ENCODE assay signal across 1 cellular context in genomic region chr2:181790716-181791649, GRCh38.
TF ChIP-seq lines count a peak whose summit lies in the region.

No MANE protein-coding gene starts in this region.

TF ChIP-seq in HepG2, 621 proteins besides CTCF, POLR2A, EP300 and RAD21 (continued from another document and continues in another):
- TF ChIP-seq DBP (CRISPR knock-in tag; IDR thresholded peaks at IDR 0.05; ENCODE audit: not compliant biosample characterization) (no peak), ARID3A (IDR thresholded peaks at IDR 0.05; ENCODE audit: low read depth, low read length) (0 out of 2 replicates have a peak, but pooled peaks have one; percentile 18), SP4 (CRISPR knock-in tag; IDR thresholded peaks at IDR 0.05) (no peak), IRF9 (CRISPR knock-in tag; IDR thresholded peaks at IDR 0.05; ENCODE audit: borderline replicate concordance) (no peak), HDAC1 (CRISPR knock-in tag; IDR thresholded peaks at IDR 0.05) (peak; percentile 60; the same call in 1 of the 2 replicates), MIER3 (CRISPR knock-in tag; IDR thresholded peaks at IDR 0.05; ENCODE audit: borderline replicate concordance) (no peak), RAD51 (IDR thresholded peaks at IDR 0.05; ENCODE audit: borderline replicate concordance) (no peak), ZNF878 (CRISPR knock-in tag; IDR thresholded peaks at IDR 0.05) (peak; percentile 29; the same call in 1 of the 2 replicates), ZBTB37 (CRISPR knock-in tag; IDR thresholded peaks at IDR 0.05) (no peak), FOXC1 (CRISPR knock-in tag; IDR thresholded peaks at IDR 0.05; ENCODE audit: borderline replicate concordance) (0 out of 2 replicates have a peak, but pooled peaks have one; percentile 36), ZNF589 (CRISPR knock-in tag; conservative IDR thresholded peaks at IDR 0.05) (no peak), POLR2AphosphoS5 (IDR thresholded peaks at IDR 0.05; ENCODE audit: low read depth, low read length) (peak; percentile 50; the same call in 1 of the 2 replicates), ZNF720 (CRISPR knock-in tag; IDR thresholded peaks at IDR 0.05) (no peak), GRHL1 (CRISPR knock-in tag; conservative IDR thresholded peaks at IDR 0.05) (no peak), AHR (CRISPR knock-in tag; IDR thresholded peaks at IDR 0.05) (no peak), GATA4 (IDR thresholded peaks at IDR 0.05; ENCODE audit: borderline replicate concordance, low read depth) (peak; percentile 72; the same call in 1 of the 2 replicates), PCBP2 (optimal IDR thresholded peaks at IDR 0.05; ENCODE audit: low read depth, low read length, poor library complexity, severe bottlenecking) (no peak), MIXL1 (CRISPR knock-in tag; IDR thresholded peaks at IDR 0.05) (no peak), NFIB (CRISPR knock-in tag; IDR thresholded peaks at IDR 0.05; ENCODE audit: borderline replicate concordance) (no peak), ONECUT2 (CRISPR knock-in tag; IDR thresholded peaks at IDR 0.05) (peak; percentile 73), NR2F2 (IDR thresholded peaks at IDR 0.05; ENCODE audit: borderline replicate concordance, low read depth) (peak; percentile 89), EED (CRISPR knock-in tag; IDR thresholded peaks at IDR 0.05) (no peak), HOXA7 (CRISPR knock-in tag; IDR thresholded peaks at IDR 0.05) (no peak), MYNN (CRISPR knock-in tag; IDR thresholded peaks at IDR 0.05; ENCODE audit: low read depth) (no peak), SYNCRIP (IDR thresholded peaks at IDR 0.05; ENCODE audit: insufficient read depth, low read depth, low read length) (no peak), SRSF4 (IDR thresholded peaks at IDR 0.05; ENCODE audit: low read depth, low read length, poor library complexity, severe bottlenecking) (no peak), ZBTB43 (CRISPR knock-in tag; conservative IDR thresholded peaks at IDR 0.05) (no peak), HNF1A (IDR thresholded peaks at IDR 0.05; ENCODE audit: low read depth) (no peak; the same call in 1 of the 2 replicates), HNF1A (CRISPR knock-in tag; IDR thresholded peaks at IDR 0.05; ENCODE audit: borderline replicate concordance) (peak; percentile 45; the same call in 1 of the 2 replicates), ZNF138 (CRISPR knock-in tag; IDR thresholded peaks at IDR 0.05; ENCODE audit: low read depth) (no peak), ZBTB3 (CRISPR knock-in tag; IDR thresholded peaks at IDR 0.05; ENCODE audit: borderline replicate concordance, low read depth) (no peak), ADNP (CRISPR knock-in tag; IDR thresholded peaks at IDR 0.05) (no peak), ZNF432 (CRISPR knock-in tag; IDR thresholded peaks at IDR 0.05; ENCODE audit: borderline replicate concordance) (no peak), ZNF329 (CRISPR knock-in tag; IDR thresholded peaks at IDR 0.05; ENCODE audit: low read depth) (no peak), ZSCAN5A (CRISPR knock-in tag; IDR thresholded peaks at IDR 0.05; ENCODE audit: borderline replicate concordance) (peak; percentile 81; the same call in 1 of the 2 replicates), ZNF367 (CRISPR knock-in tag; IDR thresholded peaks at IDR 0.05; ENCODE audit: borderline replicate concordance) (no peak), STAG1 (CRISPR knock-in tag; IDR thresholded peaks at IDR 0.05) (peak; percentile 19; the same call in 1 of the 2 replicates), CCDC6 (CRISPR knock-in tag; IDR thresholded peaks at IDR 0.05) (no peak), ZNF674 (CRISPR knock-in tag; IDR thresholded peaks at IDR 0.05; ENCODE audit: low read depth) (no peak), ZNF772 (CRISPR knock-in tag; IDR thresholded peaks at IDR 0.05) (peak; percentile 87), MNT (IDR thresholded peaks at IDR 0.05) (no peak), YEATS2 (CRISPR knock-in tag; IDR thresholded peaks at IDR 0.05; ENCODE audit: borderline replicate concordance) (no peak), AGO1 (IDR thresholded peaks at IDR 0.05; ENCODE audit: low read depth, low read length, poor library complexity, severe bottlenecking) (no peak), ATF4 (CRISPR knock-in tag; IDR thresholded peaks at IDR 0.05) (no peak; a peak in 1 of 4 replicates), HNRNPH1 (optimal IDR thresholded peaks at IDR 0.05; ENCODE audit: low read depth, low read length) (no peak), RBFOX2 (IDR thresholded peaks at IDR 0.05; ENCODE audit: low read depth, low read length) (peak; percentile 43; the same call in 1 of the 2 replicates), ZNF792 (CRISPR knock-in tag; IDR thresholded peaks at IDR 0.05) (peak; percentile 74; the same call in 1 of the 2 replicates), ZBTB8A (CRISPR knock-in tag; IDR thresholded peaks at IDR 0.05; ENCODE audit: borderline replicate concordance, low read depth) (no peak), ISL2 (CRISPR knock-in tag; IDR thresholded peaks at IDR 0.05) (peak; percentile 49; the same call in 1 of the 2 replicates), ZNF510 (CRISPR knock-in tag; IDR thresholded peaks at IDR 0.05; ENCODE audit: low read depth) (no peak), CBX5 (CRISPR knock-in tag; IDR thresholded peaks at IDR 0.05; ENCODE audit: borderline replicate concordance) (no peak), GTF2F1 (IDR thresholded peaks at IDR 0.05; ENCODE audit: low read length) (no peak)
